ENCODE assay signal across 10 cellular contexts in the genomic region with DNA sequence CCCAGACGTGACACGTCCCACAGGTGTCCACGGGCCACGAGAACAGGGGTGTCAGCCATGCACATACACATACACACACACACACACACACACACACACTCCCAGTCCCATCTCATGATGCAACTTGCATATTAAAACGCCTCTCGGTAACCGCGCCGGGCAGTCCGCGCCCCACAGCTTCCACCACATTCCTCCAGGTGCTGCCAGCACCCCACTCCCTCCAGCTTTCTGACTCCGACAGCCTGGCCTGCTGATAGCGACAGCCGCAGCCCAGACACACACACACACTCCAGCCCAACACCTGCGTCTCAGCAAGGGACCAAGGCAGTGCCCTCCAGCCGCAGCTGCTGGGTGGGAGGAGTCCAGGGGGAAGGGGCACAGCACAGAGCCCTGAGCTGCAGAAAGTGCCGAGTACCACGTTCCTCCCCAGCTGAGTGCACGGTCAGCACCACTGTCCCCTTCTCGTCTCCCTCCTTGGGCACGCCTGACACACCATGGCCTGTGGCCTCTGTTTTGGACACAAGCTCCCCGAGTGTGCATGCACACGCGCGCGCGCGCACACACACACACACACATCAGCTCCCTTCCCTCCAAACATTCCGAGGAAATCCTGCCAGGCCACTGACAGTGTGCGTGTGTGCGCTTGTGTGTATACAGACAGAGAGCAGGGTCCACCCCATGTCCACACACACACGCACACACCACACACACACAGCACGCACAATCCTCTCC. TPM values are rescaled to one million over a fixed set of nuclear protein-coding genes. Genes with fewer than 3 reads are reported as not detected.
A peak's percentile ranks its signal among the peaks of the same experiment; 100 is the strongest.
DNase-seq lines count a peak whose midpoint lies in the region; ATAC-seq and TF ChIP-seq lines count a peak whose summit lies in the region.
"Had no signal": no experiment of that assay in that cellular context is flagged by ENCODE, and none has a peak within 500 bp of the region (broad histone marks: within the 10 kb centered on the region; RNA-seq: fewer than 3 reads in every experiment).

No MANE protein-coding gene starts in this region.

- H3K9me3 Mint-ChIP-seq in activated CD8-positive, alpha-beta T cell treated with anti-CD3 and anti-CD28 coated beads for 36 hours: no peaks in the 10 kb centered on the region
- no peaks in the 10 kb centered on the region for H3K9me3 Mint-ChIP-seq in activated CD8-positive, alpha-beta T cell treated with anti-CD3 and anti-CD28 coated beads, Interleukin-2, amount 10 ng/mL, durations not matched to agents 7 days and 5 days (ENCODE audit: insufficient read depth)
- H3K9me3 Mint-ChIP-seq in activated T-cell treated with anti-CD3 and anti-CD28 coated beads, Interleukin-2, amount 50 U/mL, for 4 hours: no peaks in the 10 kb centered on the region

- H3K36me3 Mint-ChIP-seq in activated CD8-positive, alpha-beta T cell treated with anti-CD3 and anti-CD28 coated beads for 36 hours (ENCODE audit: low read depth): no peaks in the 10 kb centered on the region
- no peaks in the 10 kb centered on the region for H3K36me3 Mint-ChIP-seq in activated CD8-positive, alpha-beta T cell treated with anti-CD3 and anti-CD28 coated beads, Interleukin-2, amount 10 ng/mL, durations not matched to agents 7 days and 5 days (ENCODE audit: low read depth)
- no peaks in the 10 kb centered on the region for H3K36me3 Mint-ChIP-seq in activated T-cell treated with anti-CD3 and anti-CD28 coated beads, Interleukin-2, amount 50 U/mL, for 4 hours (ENCODE audit: insufficient read depth)

- POLR2A ChIA-PET in activated CD8-positive, alpha-beta T cell treated with anti-CD3 and anti-CD28 coated beads for 36 hours (lab: Charles Lee): interaction anchor here (1.0 kb wide), 1 partner anchor 9 kb away, joined by 5 read pairs; no protein-coding TSS in a partner anchor
- POLR2A ChIA-PET in activated CD8-positive, alpha-beta T cell treated with anti-CD3 and anti-CD28 coated beads, Interleukin-2, amount 10 ng/mL, durations not matched to agents 7 days and 5 days (lab: Charles Lee): no interaction called here

- H3K27ac Mint-ChIP-seq in activated CD8-positive, alpha-beta T cell treated with anti-CD3 and anti-CD28 coated beads for 36 hours: no peak overlapping the region
- H3K27ac Mint-ChIP-seq in activated CD8-positive, alpha-beta T cell treated with anti-CD3 and anti-CD28 coated beads, Interleukin-2, amount 10 ng/mL, durations not matched to agents 7 days and 5 days: no peak overlapping the region

- H3K9ac ChIP-seq in iPS-15b (ENCODE audit: low read depth, low read length): no peak overlapping the region

- H3K9me3 ChIP-seq in SJCRH30 (replicated peaks): no peaks in the 10 kb centered on the region
- no peaks in the 10 kb centered on the region for H3K9me3 ChIP-seq in iPS-15b (ENCODE audit: control insufficient read depth, insufficient read depth, low read length)
- H3K9me3 ChIP-seq in thymus (ENCODE audit: control insufficient read depth): no peaks in the 10 kb centered on the region

- H3K27me3 ChIP-seq in SJCRH30: peaks cover 24% of the 10 kb centered on the region
- H3K27me3 ChIP-seq in iPS-15b (ENCODE audit: control insufficient read depth, insufficient read depth, low read length): peaks cover 51% of the 10 kb centered on the region
- H3K27me3 ChIP-seq in thymus (ENCODE audit: control insufficient read depth, insufficient read depth): peaks cover 28% of the 10 kb centered on the region

- peaks cover 52% of the 10 kb centered on the region for H3K27me3 Mint-ChIP-seq in activated CD8-positive, alpha-beta T cell treated with anti-CD3 and anti-CD28 coated beads for 36 hours
- peaks cover 60% of the 10 kb centered on the region for H3K27me3 Mint-ChIP-seq in activated CD8-positive, alpha-beta T cell treated with anti-CD3 and anti-CD28 coated beads, Interleukin-2, amount 10 ng/mL, durations not matched to agents 7 days and 5 days (ENCODE audit: low read depth)
- H3K27me3 Mint-ChIP-seq in activated T-cell treated with anti-CD3 and anti-CD28 coated beads, Interleukin-2, amount 50 U/mL, for 4 hours (ENCODE audit: low read depth): peaks cover 54% of the 10 kb centered on the region

- H3K4me1 ChIP-seq in SJCRH30 (peaks cover 8% of the 10 kb centered on the region), iPS-15b (ENCODE audit: control insufficient read depth, insufficient read depth, low read length) (peaks cover 2% of the 10 kb centered on the region), thymus (ENCODE audit: control insufficient read depth, insufficient read depth, low read length) (peaks cover 30% of the 10 kb centered on the region)

- H3K4me3 Mint-ChIP-seq in activated CD8-positive, alpha-beta T cell treated with anti-CD3 and anti-CD28 coated beads for 36 hours: no peak overlapping the region
- H3K4me3 Mint-ChIP-seq in activated CD8-positive, alpha-beta T cell treated with anti-CD3 and anti-CD28 coated beads, Interleukin-2, amount 10 ng/mL, durations not matched to agents 7 days and 5 days: no peak overlapping the region
- H3K4me3 Mint-ChIP-seq in activated T-cell treated with anti-CD3 and anti-CD28 coated beads, Interleukin-2, amount 50 U/mL, for 4 hours: no peak overlapping the region

- WGBS in thymus: 24% methylated on average over 33 of the region's 33 CpGs

- CTCF ChIA-PET in activated CD8-positive, alpha-beta T cell treated with anti-CD3 and anti-CD28 coated beads for 36 hours (lab: Charles Lee): interaction anchor here (0.8 kb wide), 2 partner anchors 108 to 165 kb away, joined by 3 read pairs; no protein-coding TSS in a partner anchor
- CTCF ChIA-PET in activated CD8-positive, alpha-beta T cell treated with anti-CD3 and anti-CD28 coated beads, Interleukin-2, amount 10 ng/mL, durations not matched to agents 7 days and 5 days (lab: Charles Lee): no interaction called here

- H3K4me3 ChIP-seq in SJCRH30: no peak overlapping the region
- peak overlapping the region; percentile 46 for H3K4me3 ChIP-seq in iPS-15b (ENCODE audit: low read depth, low read length)
- H3K4me3 ChIP-seq in thymus (ENCODE audit: low read length): peak overlapping the region; percentile 58

- intact Hi-C loops in activated CD8-positive, alpha-beta T cell treated with anti-CD3 and anti-CD28 coated beads for 36 hours (cut with micrococcal nuclease): no loop called here

- no peak for ATAC-seq in activated CD8-positive, alpha-beta T cell treated with anti-CD3 and anti-CD28 coated beads for 36 hours
- no peak for ATAC-seq in activated CD8-positive, alpha-beta T cell treated with anti-CD3 and anti-CD28 coated beads, Interleukin-2, amount 10 ng/mL, durations not matched to agents 7 days and 5 days
- no peak for ATAC-seq in GM18870 (IDR thresholded peaks at IDR 0.05; ENCODE audit: unreplicated experiment)
- ATAC-seq in activated T-cell treated with anti-CD3 and anti-CD28 coated beads, Interleukin-2, amount 50 U/mL, for 4 hours: no peak

- peaks cover 8% of the 10 kb centered on the region for H3K4me1 Mint-ChIP-seq in activated CD8-positive, alpha-beta T cell treated with anti-CD3 and anti-CD28 coated beads for 36 hours (ENCODE audit: low read depth)
- peaks cover 9% of the 10 kb centered on the region for H3K4me1 Mint-ChIP-seq in activated CD8-positive, alpha-beta T cell treated with anti-CD3 and anti-CD28 coated beads, Interleukin-2, amount 10 ng/mL, durations not matched to agents 7 days and 5 days (ENCODE audit: low read depth)
- H3K4me1 Mint-ChIP-seq in activated T-cell treated with anti-CD3 and anti-CD28 coated beads, Interleukin-2, amount 50 U/mL, for 4 hours (ENCODE audit: low read depth): peaks cover 14% of the 10 kb centered on the region

- H3K36me3 ChIP-seq in SJCRH30 (no peaks in the 10 kb centered on the region), iPS-15b (ENCODE audit: control insufficient read depth, insufficient read depth, low read length) (no peaks in the 10 kb centered on the region), thymus (ENCODE audit: control insufficient read depth, insufficient read depth) (no peaks in the 10 kb centered on the region)

- no peak for TF ChIP-seq CTCF in activated CD8-positive, alpha-beta T cell treated with anti-CD3 and anti-CD28 coated beads for 36 hours (IDR thresholded peaks at IDR 0.05)

- DNase-seq in activated CD8-positive, alpha-beta T cell treated with anti-CD3 and anti-CD28 coated beads for 36 hours: peak; percentile 11
- no peak for DNase-seq in activated CD8-positive, alpha-beta T cell treated with anti-CD3 and anti-CD28 coated beads, Interleukin-2, amount 10 ng/mL, durations not matched to agents 7 days and 5 days
- peak; percentile 49 to 57 for DNase-seq in SJCRH30
- no peak for DNase-seq in T1000 (lab: John Stamatoyannopoulos, UW)
- DNase-seq in activated T-cell treated with anti-CD3 and anti-CD28 coated beads, Interleukin-2, amount 50 U/mL, for 4 hours: no peak
- DNase-seq: activated gamma-delta T cell had no signal

- no peak overlapping the region for H3K27ac ChIP-seq in SJCRH30
- H3K27ac ChIP-seq in thymus (ENCODE audit: low read depth): peak overlapping the region; percentile 8
- H3K27ac ChIP-seq: C4-2B had no signal

RNA-seq across cellular contexts. Expression of gene ELFN2, which starts 1.3 kb away (rescaled TPM):
- total RNA-seq in activated CD8-positive, alpha-beta T cell treated with anti-CD3 and anti-CD28 coated beads for 36 hours: under 1 TPM; 0.51 to 0.52 TPM
- total RNA-seq in activated CD8-positive, alpha-beta T cell treated with anti-CD3 and anti-CD28 coated beads, Interleukin-2, amount 10 ng/mL, durations not matched to agents 7 days and 5 days: under 1 TPM; 0.05 to 0.08 TPM
- total RNA-seq in SJCRH30 (2014; rRNA removed; shearing (Covaris generic)): under 0.01 and 0.02 TPM in 2 replicates
- 1.5 TPM for polyA plus RNA-seq in thymus
- total RNA-seq in activated T-cell treated with anti-CD3 and anti-CD28 coated beads, Interleukin-2, amount 50 U/mL, for 4 hours: under 1 TPM; 0.03 to 0.33 (median 0.05) TPM

Comparison
In these comparisons a context has a peak if more than half of its experiments do, and no peak if none do; other contexts are left out.
1. DNase-seq: peak in activated CD8-positive, alpha-beta T cell treated with anti-CD3 and anti-CD28 coated beads for 36 hours (single experiment) and SJCRH30 (2 of 2); none in activated CD8-positive, alpha-beta T cell treated with anti-CD3 and anti-CD28 coated beads, Interleukin-2, amount 10 ng/mL, durations not matched to agents 7 days and 5 days (single experiment), T1000 (single experiment) and activated T-cell treated with anti-CD3 and anti-CD28 coated beads, Interleukin-2, amount 50 U/mL, for 4 hours (single experiment).